In genomic region chr11:101620026-101620425, GRCh38 we compare ENCODE assay signal across 22 cellular contexts. TPM values are rescaled to one million over a fixed set of nuclear protein-coding genes. Genes with fewer than 3 reads are reported as not detected.
DNase-seq lines count a peak whose midpoint lies in the region; ATAC-seq and TF ChIP-seq lines count a peak whose summit lies in the region.
"Had no signal": no experiment of that assay in that cellular context is flagged by ENCODE, and none has a peak within 500 bp of the region (broad histone marks: within the 10 kb centered on the region; RNA-seq: fewer than 3 reads in every experiment).

No MANE protein-coding gene starts in this region.

- H3K9me3 Mint-ChIP-seq in GM23338, result no peaks in the 10 kb centered on the region
- H3K9me3 Mint-ChIP-seq: T-helper 1 cell treated with Interleukin-12 subunit alpha and Interleukin-12 subunit beta and Interleukin-4 antibody, amounts not matched to agents 30 μg/mL and 1 μg/mL, for 36 hours had no signal

- H3K79me2 ChIP-seq in DOHH2 (ENCODE audit: control insufficient read depth, low read length) (no peaks in the 10 kb centered on the region), GM23338 (replicated peaks; ENCODE audit: insufficient read depth) (no peaks in the 10 kb centered on the region), OCI-LY1 (ENCODE audit: insufficient read depth, low read length) (no peaks in the 10 kb centered on the region)

- H3F3A ChIP-seq in DOHH2 (ENCODE audit: control insufficient read depth, insufficient read depth) (no peaks in the 10 kb centered on the region), GM23338 (replicated peaks; ENCODE audit: low read depth) (no peaks in the 10 kb centered on the region), OCI-LY1 (ENCODE audit: insufficient read depth, low read length) (no peaks in the 10 kb centered on the region)

- H3K4me1 Mint-ChIP-seq in GM23338, result no peaks in the 10 kb centered on the region

- H3K36me3 Mint-ChIP-seq in GM23338 (ENCODE audit: low read depth), result no peaks in the 10 kb centered on the region

- H3K4me3 ChIP-seq in DOHH2 (ENCODE audit: low read length) (no peak overlapping the region), GM23338 (no peak overlapping the region), OCI-LY1 (ENCODE audit: low read depth, low read length, poor library complexity, severe bottlenecking) (no peak overlapping the region)
- H3K4me3 ChIP-seq: HAP-1, K562, PC-9 had no signal

- H2AFZ ChIP-seq in GM23338 (no peak overlapping the region), OCI-LY1 (ENCODE audit: low read length) (no peak overlapping the region)
- H2AFZ ChIP-seq: PC-9 had no signal

- no peak overlapping the region for H3K4me3 Mint-ChIP-seq in GM23338
- H3K4me3 Mint-ChIP-seq: T-helper 1 cell treated with Interleukin-12 subunit alpha and Interleukin-12 subunit beta and Interleukin-4 antibody, amounts not matched to agents 30 μg/mL and 1 μg/mL, for 36 hours had no signal

- H3K4me1 ChIP-seq in DOHH2 (ENCODE audit: control insufficient read depth, low read length) (peaks cover 3% of the 10 kb centered on the region; the same call in 1 of the 2 replicates), GM23338 (ENCODE audit: insufficient read depth) (no peaks in the 10 kb centered on the region), OCI-LY1 (ENCODE audit: insufficient read depth, low read length, severe bottlenecking) (no peaks in the 10 kb centered on the region), foreskin keratinocyte (peaks cover 10% of the 10 kb centered on the region)
- H3K4me1 ChIP-seq: HAP-1 had no signal

- H3K9me2 ChIP-seq in DOHH2 (replicated peaks; ENCODE audit: control insufficient read depth, low read length) (no peaks in the 10 kb centered on the region), GM23338 (ENCODE audit: insufficient read depth) (no peaks in the 10 kb centered on the region), OCI-LY1 (ENCODE audit: low read depth, low read length) (no peaks in the 10 kb centered on the region)

- CTCF ChIA-PET in HEK293T (lab: Yijun Ruan, JAX), result interaction anchor here (0.6 kb wide), 2 partner anchors 124 to 211 kb away, joined by 3 read pairs; no protein-coding TSS in a partner anchor

- H3K9me3 ChIP-seq in DOHH2 (ENCODE audit: control insufficient read depth, insufficient read depth, low read length), result no peaks in the 10 kb centered on the region
- no peaks in the 10 kb centered on the region for H3K9me3 ChIP-seq in OCI-LY1 (ENCODE audit: low read length)
- H3K9me3 ChIP-seq: HAP-1 had no signal

- no peaks in the 10 kb centered on the region for H3K27me3 Mint-ChIP-seq in GM23338 (ENCODE audit: insufficient read depth, low read depth, poor library complexity)

- POLR2A ChIA-PET in HEK293T (lab: Yijun Ruan, JAX), result no interaction called here

- DNase-seq in GM23338 (ENCODE audit: low spot score), result no peak
- no peak for DNase-seq in foreskin keratinocyte
- no peak for DNase-seq in KG1 (lab: John Stamatoyannopoulos, UW)
- DNase-seq in HEK293T (ENCODE audit: extremely low spot score), result no peak
- DNase-seq: ACHN, C1 segment of cervical spinal cord, EL, NCI-H1048, NCI-H1436, NCI-H2029 treated with DMSO at 0.1 percent for 48 hours, NCI-H82, PC-9, SIG-M5 had no signal

- no peak overlapping the region for H3K27ac ChIP-seq in DOHH2 (ENCODE audit: low read depth, low read length)
- H3K27ac ChIP-seq in GM23338 (ENCODE audit: low read depth), result no peak overlapping the region
- no peak overlapping the region for H3K27ac ChIP-seq in OCI-LY1 (ENCODE audit: low read depth, low read length, poor library complexity, severe bottlenecking)
- peak overlapping the region; percentile 99 for H3K27ac ChIP-seq in foreskin keratinocyte
- H3K27ac ChIP-seq: PC-9, RWPE1 had no signal

- no peak overlapping the region for H3K9ac ChIP-seq in OCI-LY1 (ENCODE audit: low read length)

- H4K20me1 ChIP-seq in DOHH2 (ENCODE audit: control insufficient read depth, insufficient read depth, low read depth, low read length) (no peaks in the 10 kb centered on the region), GM23338 (replicated peaks; ENCODE audit: insufficient read depth) (no peaks in the 10 kb centered on the region), OCI-LY1 (ENCODE audit: insufficient read depth, low read length) (no peaks in the 10 kb centered on the region)

- H3K36me3 ChIP-seq in DOHH2 (ENCODE audit: control insufficient read depth, low read length) (no peaks in the 10 kb centered on the region), GM23338 (ENCODE audit: insufficient read depth) (no peaks in the 10 kb centered on the region), OCI-LY1 (ENCODE audit: insufficient read depth, low read length) (no peaks in the 10 kb centered on the region)
- H3K36me3 ChIP-seq: HAP-1 had no signal

- peak; percentile 50 for TF ChIP-seq CTCF in DOHH2 (IDR thresholded peaks at IDR 0.05; ENCODE audit: low read depth, low read length, poor library complexity, severe bottlenecking)
- TF ChIP-seq CTCF in GM23338 (conservative IDR thresholded peaks at IDR 0.05; ENCODE audit: low read depth in 2 of 2), result peak; percentile 18 to 43; a peak in 2 of 4 replicates
- peak; percentile 30 for TF ChIP-seq CTCF in OCI-LY1 (IDR thresholded peaks at IDR 0.05; ENCODE audit: low read length)
- TF ChIP-seq CTCF in foreskin keratinocyte (conservative IDR thresholded peaks at IDR 0.05), result peak; percentile 19

- H3K27me3 ChIP-seq in DOHH2 (ENCODE audit: control insufficient read depth, low read length), result no peaks in the 10 kb centered on the region
- H3K27me3 ChIP-seq in GM23338 (ENCODE audit: insufficient read depth), result no peaks in the 10 kb centered on the region
- no peaks in the 10 kb centered on the region for H3K27me3 ChIP-seq in OCI-LY1 (ENCODE audit: insufficient read depth, low read length)
- no peaks in the 10 kb centered on the region for H3K27me3 ChIP-seq in foreskin keratinocyte

- H3K4me2 ChIP-seq in DOHH2 (ENCODE audit: low read length) (no peak overlapping the region), GM23338 (no peak overlapping the region), OCI-LY1 (ENCODE audit: low read length) (no peak overlapping the region)
- H3K4me2 ChIP-seq: PC-9 had no signal

- no peak overlapping the region for H3K27ac Mint-ChIP-seq in GM23338
- H3K27ac Mint-ChIP-seq: T-helper 1 cell treated with Interleukin-12 subunit alpha and Interleukin-12 subunit beta and Interleukin-4 antibody, amounts not matched to agents 30 μg/mL and 1 μg/mL, for 36 hours had no signal

- ATAC-seq in GM23338, result no peak
- no peak for ATAC-seq in foreskin keratinocyte
- no peak for ATAC-seq in HG02588 (IDR thresholded peaks at IDR 0.05; ENCODE audit: unreplicated experiment)
- ATAC-seq in GM21825 (IDR thresholded peaks at IDR 0.05; ENCODE audit: unreplicated experiment), result no peak
- ATAC-seq: K562 had no signal

TF ChIP-seq in GM23338, 12 proteins besides CTCF, POLR2A, EP300 and RAD21:
- TF ChIP-seq, protein P1, sequence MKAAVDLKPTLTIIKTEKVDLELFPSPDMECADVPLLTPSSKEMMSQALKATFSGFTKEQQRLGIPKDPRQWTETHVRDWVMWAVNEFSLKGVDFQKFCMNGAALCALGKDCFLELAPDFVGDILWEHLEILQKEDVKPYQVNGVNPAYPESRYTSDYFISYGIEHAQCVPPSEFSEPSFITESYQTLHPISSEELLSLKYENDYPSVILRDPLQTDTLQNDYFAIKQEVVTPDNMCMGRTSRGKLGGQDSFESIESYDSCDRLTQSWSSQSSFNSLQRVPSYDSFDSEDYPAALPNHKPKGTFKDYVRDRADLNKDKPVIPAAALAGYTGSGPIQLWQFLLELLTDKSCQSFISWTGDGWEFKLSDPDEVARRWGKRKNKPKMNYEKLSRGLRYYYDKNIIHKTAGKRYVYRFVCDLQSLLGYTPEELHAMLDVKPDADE (IDR thresholded peaks at IDR 0.05), result no peak
- TF ChIP-seq EZH2phosphoT487 (IDR thresholded peaks at IDR 0.05; ENCODE audit: unreplicated experiment) (no peak), NANOG (IDR thresholded peaks at IDR 0.05; ENCODE audit: borderline replicate concordance) (no peak), CREB1 (CRISPR knock-in tag; IDR thresholded peaks at IDR 0.05; ENCODE audit: low read depth) (no peak), POLR2AphosphoS5 (IDR thresholded peaks at IDR 0.05; ENCODE audit: low read depth) (no peak)
TF ChIP-seq in GM23338: peak in this region for 0.

TF ChIP-seq in HEK293T, 16 proteins besides CTCF, POLR2A, EP300 and RAD21:
- TF ChIP-seq FOXA1 (IDR thresholded peaks at IDR 0.05) (no peak), SUZ12 (IDR thresholded peaks at IDR 0.05) (no peak), CTBP1 (IDR thresholded peaks at IDR 0.05; ENCODE audit: borderline replicate concordance) (no peak), L3MBTL2 (conservative IDR thresholded peaks at IDR 0.05) (no peak), SP1 (IDR thresholded peaks at IDR 0.05) (no peak), ARNT (IDR thresholded peaks at IDR 0.05) (no peak), LEF1 (IDR thresholded peaks at IDR 0.05; ENCODE audit: borderline replicate concordance) (no peak), FOXM1 (IDR thresholded peaks at IDR 0.05; ENCODE audit: borderline replicate concordance) (no peak), NFRKB (IDR thresholded peaks at IDR 0.05) (no peak), FOXK2 (IDR thresholded peaks at IDR 0.05) (no peak), ZNF384 (IDR thresholded peaks at IDR 0.05) (no peak), BHLHE40 (IDR thresholded peaks at IDR 0.05; ENCODE audit: borderline replicate concordance) (no peak), ELF4 (IDR thresholded peaks at IDR 0.05) (no peak), PKNOX1 (IDR thresholded peaks at IDR 0.05) (no peak), TARDBP (IDR thresholded peaks at IDR 0.05) (no peak), HDGF (IDR thresholded peaks at IDR 0.05; ENCODE audit: borderline replicate concordance) (no peak)

RNA-seq across cellular contexts. Expression of gene TRPC6, which starts 36.2 kb away (rescaled TPM):
- 0.47 and 4.4 TPM in 2 replicates for total RNA-seq in GM23338 (2014; rRNA removed; shearing (Covaris generic))
- 0.05 and 0.21 TPM in 2 replicates for polyA plus RNA-seq in GM23338 (2016; fragmentation: Nextera tagmentation; extraction: Ambion mirVana)
- 0.28 and 0.41 TPM in 2 replicates for total RNA-seq in foreskin keratinocyte
- 0.04 and 0.09 TPM in 2 replicates for polyA plus RNA-seq in foreskin keratinocyte
- total RNA-seq: K562, M059J, PC-9 had no signal
- polyA plus RNA-seq: K562 had no signal
